In the genomic region with DNA sequence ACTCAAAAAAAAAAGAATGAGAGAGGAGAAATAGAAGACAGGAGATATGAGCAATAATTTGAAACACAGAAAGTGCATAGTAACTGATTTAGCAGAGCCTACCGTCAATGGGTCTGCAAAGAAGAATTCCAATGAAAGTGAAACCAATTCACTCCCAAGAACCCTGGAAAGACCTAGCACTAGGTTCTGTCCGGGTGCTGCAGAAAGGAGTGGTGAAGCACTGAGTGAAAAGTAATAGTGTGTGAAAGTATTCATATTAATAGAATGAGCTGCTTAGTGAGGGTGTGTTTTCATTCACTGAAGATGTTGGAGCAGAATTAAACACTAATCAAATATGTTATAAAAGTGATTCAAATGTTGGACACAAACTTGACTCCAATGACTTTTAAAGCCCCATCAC, we compare ENCODE assay signal across 8 cellular contexts. TPM values are rescaled to one million over a fixed set of nuclear protein-coding genes. Genes with fewer than 3 reads are reported as not detected.
A peak's percentile ranks its signal among the peaks of the same experiment; 100 is the strongest.
DNase-seq lines count a peak whose midpoint lies in the region; ATAC-seq and TF ChIP-seq lines count a peak whose summit lies in the region.

No MANE protein-coding gene starts in this region.

- WGBS in thyroid gland, 2 donors = 42 to 46% methylated on average over 2 of the region's 2 CpGs

- H3K27me3 ChIP-seq in endocrine pancreas (ENCODE audit: control insufficient read depth, insufficient read depth, low read length) (no peaks in the 10 kb centered on the region), thyroid gland (no peaks in the 10 kb centered on the region)

- TF ChIP-seq CTCF in thyroid gland (IDR thresholded peaks at IDR 0.05) = no peak

- no peak for DNase-seq in activated T-cell treated with anti-CD3 and anti-CD28 coated beads, Interleukin-2, amount 50 U/mL, for 4 hours
- DNase-seq in activated T-cell treated with anti-CD3 and anti-CD28 coated beads, Interleukin-2, amount 50 U/mL, for 48 hours = no peak
- no peak for DNase-seq in thyroid gland
- no peak for DNase-seq in NCI-H69 (lab: John Stamatoyannopoulos, UW)
- no peak for DNase-seq in NCI-H1092 treated with DMSO at 0.1 percent for 48 hours (lab: John Stamatoyannopoulos, UW)
- DNase-seq in midbrain (lab: John Stamatoyannopoulos, UW) = no peak

- intact Hi-C loops in thyroid gland (cut with DNase I) = loop anchor here (10.0 kb wide), 1 partner anchor 292 kb away; a partner anchor contains a TSS

- H3K4me1 ChIP-seq in endocrine pancreas (ENCODE audit: control insufficient read depth, insufficient read depth, low read length) (no peaks in the 10 kb centered on the region), thyroid gland (no peaks in the 10 kb centered on the region)

- peak; percentile 23 to 35 for ATAC-seq in activated T-cell treated with anti-CD3 and anti-CD28 coated beads, Interleukin-2, amount 50 U/mL, for 4 hours
- peak; percentile 31 for ATAC-seq in HG03280 (IDR thresholded peaks at IDR 0.05; ENCODE audit: unreplicated experiment)

- no peaks in the 10 kb centered on the region for H3K27me3 Mint-ChIP-seq in activated T-cell treated with anti-CD3 and anti-CD28 coated beads, Interleukin-2, amount 50 U/mL, for 4 hours (ENCODE audit: low read depth)

- TF ChIP-seq POLR2A in thyroid gland (IDR thresholded peaks at IDR 0.05) = no peak

- peak overlapping the region in 2 of 3 donors; percentile 73 to 74 for H3K27ac ChIP-seq in thyroid gland

- H3K4me3 ChIP-seq in endocrine pancreas (ENCODE audit: control insufficient read depth, insufficient read depth, low read length) = peak overlapping the region; percentile 85
- no peak overlapping the region for H3K4me3 ChIP-seq in thyroid gland (replicated peaks in 1 of 3)

- H3K9ac ChIP-seq in endocrine pancreas (ENCODE audit: control insufficient read depth, insufficient read depth, low read length) = no peak overlapping the region

- H3K36me3 ChIP-seq in endocrine pancreas (ENCODE audit: control insufficient read depth, insufficient read depth, low read length) = no peaks in the 10 kb centered on the region
- no peaks in the 10 kb centered on the region for H3K36me3 ChIP-seq in thyroid gland

- no peaks in the 10 kb centered on the region for H3K36me3 Mint-ChIP-seq in activated T-cell treated with anti-CD3 and anti-CD28 coated beads, Interleukin-2, amount 50 U/mL, for 4 hours (ENCODE audit: insufficient read depth)

- H3K9me3 ChIP-seq in endocrine pancreas (ENCODE audit: control insufficient read depth, low read length) = no peaks in the 10 kb centered on the region
- no peaks in the 10 kb centered on the region for H3K9me3 ChIP-seq in thyroid gland

- no peak overlapping the region for H3K4me3 Mint-ChIP-seq in activated T-cell treated with anti-CD3 and anti-CD28 coated beads, Interleukin-2, amount 50 U/mL, for 4 hours

- H3K4me1 Mint-ChIP-seq in activated T-cell treated with anti-CD3 and anti-CD28 coated beads, Interleukin-2, amount 50 U/mL, for 4 hours (ENCODE audit: low read depth) = peaks cover 4% of the 10 kb centered on the region

- H3K9me3 Mint-ChIP-seq in activated T-cell treated with anti-CD3 and anti-CD28 coated beads, Interleukin-2, amount 50 U/mL, for 4 hours = no peaks in the 10 kb centered on the region

RNA-seq across cellular contexts. Expression of a gene that starts 51.3 kb away (rescaled TPM):
- total RNA-seq in activated T-cell treated with anti-CD3 and anti-CD28 coated beads, Interleukin-2, amount 50 U/mL, for 4 hours = 10 to 100 TPM; 49.3 to 55.8 (median 54.9) TPM
- total RNA-seq in thyroid gland = 10 to 100 TPM; 62.8 to 76.7 (median 71.2) TPM
